Comparison of ENCODE assay signal across 31 cellular contexts in genomic region chr7:45701701-45702460, GRCh38.
DNase-seq lines count a peak whose midpoint lies in the region; ATAC-seq, FAIRE-seq and TF ChIP-seq lines count a peak whose summit lies in the region.
"Had no signal": no experiment of that assay in that cellular context is flagged by ENCODE, and none has a peak within 500 bp of the region (broad histone marks: within the 10 kb centered on the region; RNA-seq: fewer than 3 reads in every experiment).

No MANE protein-coding gene starts in this region.

- dilution Hi-C loops in IMR-90 (cut with HindIII; ENCODE audit: low sequenced_read_pairs, unreplicated experiment), result no loop called here

- H3K9me1 ChIP-seq in IMR-90 (ENCODE audit: insufficient read depth, low read length), result no peaks in the 10 kb centered on the region

- no peak overlapping the region; the same call in 1 of the 2 replicates for H3K14ac ChIP-seq in H9 (ENCODE audit: insufficient read depth, low read length)
- no peak overlapping the region for H3K14ac ChIP-seq in IMR-90 (replicated peaks; ENCODE audit: low read depth, low read length)

- H3K4me3 ChIP-seq in IMR-90 (ENCODE audit: insufficient read depth, low read depth, low read length) (no peak overlapping the region), HepG2 (replicated peaks in 1 of 3; ENCODE audit: insufficient read depth in 1 of 3, low read depth in 2 of 3, low read length in 3 of 3) (no peak overlapping the region), prostate gland (no peak overlapping the region)
- H3K4me3 ChIP-seq: BLaER1 treated with 17β-estradiol and CSF1 and Interleukin-3, amounts not matched to agents 10 nM and 100 nM; body of pancreas; dorsolateral prefrontal cortex; GM12878; HAP-1; heart right ventricle; mucosa of descending colon; sigmoid colon had no signal

- TF ChIP-seq RAD21 in IMR-90 (IDR thresholded peaks at IDR 0.05; ENCODE audit: low read length) (no peak), HepG2 (CRISPR knock-in tag; IDR thresholded peaks at IDR 0.05) (no peak)

- FAIRE-seq in HepG2 (lab: Jason Lieb, UNC), result no peak
- FAIRE-seq: frontal cortex, GM12878, kidney had no signal

- no peak overlapping the region for H3K4me2 ChIP-seq in H9 (ENCODE audit: insufficient read depth, insufficient read length, low read length)
- no peak overlapping the region for H3K4me2 ChIP-seq in IMR-90 (ENCODE audit: low read depth, low read length)
- H3K4me2 ChIP-seq in HepG2 (ENCODE audit: low read depth, low read length), result no peak overlapping the region
- H3K4me2 ChIP-seq: BLaER1 treated with 17β-estradiol and CSF1 and Interleukin-3, amounts not matched to agents 10 nM and 100 nM had no signal

- no peak overlapping the region for H3K4me3 Mint-ChIP-seq in H9
- H3K4me3 Mint-ChIP-seq: neural crest cell; stimulated activated effector memory CD8-positive, alpha-beta T cell treated with anti-CD3 and anti-CD28 coated beads, Interleukin-12 subunit alpha, Interleukin-12 subunit beta, amount 100 ng/mL, for 72 hours had no signal

- H3K36me3 ChIP-seq in IMR-90 (ENCODE audit: control insufficient read depth, insufficient read depth, low read length), result no peaks in the 10 kb centered on the region
- H3K36me3 ChIP-seq in HepG2 (replicated peaks in 1 of 2; ENCODE audit: control insufficient read depth in 1 of 2, insufficient read depth in 2 of 2, low read length in 2 of 2), result no peaks in the 10 kb centered on the region
- H3K36me3 ChIP-seq in prostate gland, result no peaks in the 10 kb centered on the region
- H3K36me3 ChIP-seq: BLaER1 treated with 17β-estradiol and CSF1 and Interleukin-3, amounts not matched to agents 10 nM and 100 nM; HAP-1; sigmoid colon; WERI-Rb-1 had no signal

- no peak overlapping the region for H3K23ac ChIP-seq in H9 (ENCODE audit: insufficient read length, low read depth, low read length)
- H3K23ac ChIP-seq in IMR-90 (ENCODE audit: low read depth, low read length), result no peak overlapping the region

- H3K56ac ChIP-seq in H9 (ENCODE audit: insufficient read length, low read depth, low read length) (no peak overlapping the region), IMR-90 (ENCODE audit: extremely low read depth, insufficient read depth, low read length) (no peak overlapping the region)

- no peaks in the 10 kb centered on the region for H3K23me2 ChIP-seq in H9 (ENCODE audit: insufficient read length, low read depth, low read length, poor library complexity, severe bottlenecking)

- H4K8ac ChIP-seq in H9 (replicated peaks; ENCODE audit: insufficient read length, low read depth, low read length), result no peak overlapping the region
- H4K8ac ChIP-seq in IMR-90 (ENCODE audit: low read depth in 2 of 2, low read length in 2 of 2), result no peak overlapping the region

- WGBS in H9 (ENCODE audit: extremely low coverage, insufficient read length, low lambda C conversion rate), result no CpG with 5 or more reads among the region's 18 CpGs
- WGBS in IMR-90 (ENCODE audit: extremely low coverage in 2 of 2, insufficient read length in 1 of 2), 2 experiments, result 58% methylated on average over 7 of the region's 18 CpGs; no CpG with 5 or more reads in 1 of the 2 experiments
- 72% methylated on average over 15 of the region's 18 CpGs for WGBS in HepG2 (ENCODE audit: low lambda C conversion rate)
- 77% methylated on average over 18 of the region's 18 CpGs for WGBS in prostate gland

- POLR2A ChIA-PET in IMR-90 (lab: Charles Lee; ENCODE audit: unreplicated experiment), result no interaction called here
- POLR2A ChIA-PET in HepG2 (lab: Yijun Ruan, JAX), result interaction anchor here (0.9 kb wide), 1 partner anchor 10 kb away, joined by 3 read pairs; no protein-coding TSS in a partner anchor

- H3K9me3 ChIP-seq in H9 (ENCODE audit: control insufficient read depth, low read depth, low read length), result no peaks in the 10 kb centered on the region
- no peaks in the 10 kb centered on the region for H3K9me3 ChIP-seq in IMR-90 (ENCODE audit: control insufficient read depth, insufficient read depth, low read length)
- H3K9me3 ChIP-seq in HepG2 (ENCODE audit: low read length), result no peaks in the 10 kb centered on the region
- no peaks in the 10 kb centered on the region for H3K9me3 ChIP-seq in prostate gland
- H3K9me3 ChIP-seq: BLaER1 treated with 17β-estradiol and CSF1 and Interleukin-3, amounts not matched to agents 10 nM and 100 nM; body of pancreas; HAP-1; heart right ventricle; mucosa of descending colon; sigmoid colon had no signal

- TF ChIP-seq CTCF in H9 (conservative IDR thresholded peaks at IDR 0.05) (no peak), IMR-90 (conservative IDR thresholded peaks at IDR 0.05; ENCODE audit: low read depth, low read length) (no peak), HepG2 (CRISPR knock-in tag; IDR thresholded peaks at IDR 0.05) (no peak), prostate gland (IDR thresholded peaks at IDR 0.05) (no peak)

- peaks cover 4 to 11% of the 10 kb centered on the region in 2 experiments; a peak in 2 of 4 replicates for H3K4me1 Mint-ChIP-seq in H9
- H3K4me1 Mint-ChIP-seq: stimulated activated effector memory CD8-positive, alpha-beta T cell treated with anti-CD3 and anti-CD28 coated beads, Interleukin-12 subunit alpha, Interleukin-12 subunit beta, amount 100 ng/mL, for 72 hours had no signal

- TF ChIP-seq POLR2A in IMR-90 (IDR thresholded peaks at IDR 0.05; ENCODE audit: low read depth, low read length) (no peak), HepG2 (IDR thresholded peaks at IDR 0.05; ENCODE audit: insufficient read depth in 1 of 2, low read depth in 2 of 2, low read length in 2 of 2) (no peak), prostate gland (IDR thresholded peaks at IDR 0.05) (no peak)

- no peak overlapping the region for H2BK12ac ChIP-seq in H9 (ENCODE audit: insufficient read length, low read depth, low read length)

- no peak overlapping the region for H2BK20ac ChIP-seq in H9 (ENCODE audit: low read depth, low read length, poor library complexity, severe bottlenecking)
- no peak overlapping the region for H2BK20ac ChIP-seq in IMR-90 (ENCODE audit: low read depth, low read length)

- no peak overlapping the region for H3T11ph ChIP-seq in H9 (ENCODE audit: low read length)

- H3K79me1 ChIP-seq in H9 (ENCODE audit: insufficient read depth, low read depth, low read length, poor library complexity, severe bottlenecking), result no peaks in the 10 kb centered on the region
- no peaks in the 10 kb centered on the region for H3K79me1 ChIP-seq in IMR-90 (ENCODE audit: low read depth in 1 of 2, low read length in 2 of 2)

- no peak overlapping the region for H2AK9ac ChIP-seq in IMR-90 (replicated peaks; ENCODE audit: low read depth, low read length, poor library complexity)

- H2BK5ac ChIP-seq in H9 (ENCODE audit: insufficient read length, low read length), result no peak overlapping the region
- no peak overlapping the region for H2BK5ac ChIP-seq in IMR-90 (ENCODE audit: low read depth, low read length, poor library complexity, severe bottlenecking)

- H3K18ac ChIP-seq in H9 (ENCODE audit: insufficient read length, low read depth, low read length) (peak overlapping the region; percentile 58), IMR-90 (ENCODE audit: low read depth, low read length) (no peak overlapping the region)

- H3K9me3 Mint-ChIP-seq in H9, result no peaks in the 10 kb centered on the region
- H3K9me3 Mint-ChIP-seq: neural crest cell; stimulated activated effector memory CD8-positive, alpha-beta T cell treated with anti-CD3 and anti-CD28 coated beads, Interleukin-12 subunit alpha, Interleukin-12 subunit beta, amount 100 ng/mL, for 72 hours had no signal

- DNase-seq in H9, result no peak
- DNase-seq in IMR-90, result no peak
- no peak for DNase-seq in HepG2 (ENCODE audit: low spot score)
- no peak for DNase-seq in prostate gland (ENCODE audit: low spot score)
- DNase-seq in C1 segment of cervical spinal cord (lab: John Stamatoyannopoulos, UW), result no peak
- DNase-seq in stimulated activated CD4-positive, alpha-beta T cell treated with anti-CD3 and anti-CD28 coated beads, Interleukin-4, amount 100 ng/mL, for 4 hours, result no peak
- DNase-seq: activated CD4-positive, alpha-beta T cell treated with anti-CD3 and anti-CD28 coated beads, Interleukin-2, amount 50 U/mL, for 1 hour; activated naive CD4-positive, alpha-beta T cell treated with anti-CD3 and anti-CD28 coated beads, Interleukin-2, amount 50 U/mL, for 16 hours; cerebellar nuclear complex; DMS153; heart right ventricle; kidney; MV-4-11; NCI-H146; NCI-H345; SHP77; sigmoid colon; stimulated activated CD4-positive, alpha-beta T cell treated with anti-CD3 and anti-CD28 coated beads, Interleukin-15, amount 100 ng/mL, for 24 hours; trophoblast cell; WERI-Rb-1 had no signal

- no peaks in the 10 kb centered on the region for H3K27me3 ChIP-seq in H9 (ENCODE audit: insufficient read depth, low read length)
- H3K27me3 ChIP-seq in IMR-90 (ENCODE audit: control insufficient read depth, insufficient read depth, low read length), result peaks cover 19% of the 10 kb centered on the region
- H3K27me3 ChIP-seq in HepG2 (ENCODE audit: control insufficient read depth in 1 of 2, insufficient read depth in 2 of 2, low read length in 2 of 2), result peaks cover 4% of the 10 kb centered on the region in 2 experiments; a peak in 2 of 5 replicates
- no peaks in the 10 kb centered on the region for H3K27me3 ChIP-seq in prostate gland (replicated peaks; ENCODE audit: insufficient read depth)
- H3K27me3 ChIP-seq: BLaER1 treated with 17β-estradiol and CSF1 and Interleukin-3, amounts not matched to agents 10 nM and 100 nM; body of pancreas; dorsolateral prefrontal cortex; heart right ventricle had no signal

- H3K27ac ChIP-seq in H9 (ENCODE audit: insufficient read length, low read depth, low read length), result no peak overlapping the region
- H3K27ac ChIP-seq in IMR-90 (ENCODE audit: insufficient read depth, low read length), result no peak overlapping the region
- H3K27ac ChIP-seq in HepG2 (ENCODE audit: extremely low read length, insufficient read depth, low read length), result no peak overlapping the region
- peak overlapping the region; percentile 18 to 47 for H3K27ac ChIP-seq in prostate gland
- H3K27ac ChIP-seq: BLaER1 treated with 17β-estradiol and CSF1 and Interleukin-3, amounts not matched to agents 10 nM and 100 nM; body of pancreas; heart right ventricle; sigmoid colon; WERI-Rb-1 had no signal

- intact Hi-C loops in IMR-90 (cut with micrococcal nuclease), result no loop called here
- intact Hi-C loops in HepG2 (cut with micrococcal nuclease; ENCODE audit: unreplicated experiment), result no loop called here
- intact Hi-C loops in prostate gland (cut with DNase I), result no loop called here

- peak overlapping the region in 1 of 3 experiments; percentile 89; a peak in 2 of 7 replicates for H3K27ac Mint-ChIP-seq in H9
- H3K27ac Mint-ChIP-seq: stimulated activated effector memory CD8-positive, alpha-beta T cell treated with anti-CD3 and anti-CD28 coated beads, Interleukin-12 subunit alpha, Interleukin-12 subunit beta, amount 100 ng/mL, for 72 hours had no signal

- no peak overlapping the region for H4K5ac ChIP-seq in H9 (ENCODE audit: insufficient read length, low read depth, low read length)
- no peak overlapping the region for H4K5ac ChIP-seq in IMR-90 (ENCODE audit: low read depth, low read length)

- H4K20me1 ChIP-seq in H9 (ENCODE audit: control insufficient read depth, insufficient read depth, insufficient read length) (peaks cover 2% of the 10 kb centered on the region), IMR-90 (ENCODE audit: insufficient read depth, low read length) (no peaks in the 10 kb centered on the region), HepG2 (ENCODE audit: insufficient read depth, low read length) (no peaks in the 10 kb centered on the region)
- H4K20me1 ChIP-seq: BLaER1 treated with 17β-estradiol and CSF1 and Interleukin-3, amounts not matched to agents 10 nM and 100 nM had no signal

- BruUV-seq in IMR-90 (replicated peaks; lab: Mats Ljungman, UMichigan) (no TSS peak), HepG2 (replicated peaks; lab: Mats Ljungman, UMichigan) (no TSS peak)

- H3K79me2 ChIP-seq in H9 (ENCODE audit: insufficient read depth, low read length) (no peaks in the 10 kb centered on the region), HepG2 (ENCODE audit: insufficient read depth, low read length) (no peaks in the 10 kb centered on the region)

- H3K4me1 ChIP-seq in H9 (ENCODE audit: insufficient read depth, low read length) (no peaks in the 10 kb centered on the region), IMR-90 (ENCODE audit: control insufficient read depth, insufficient read depth, low read length) (peaks cover 2% of the 10 kb centered on the region; the same call in 1 of the 2 replicates), HepG2 (ENCODE audit: insufficient read depth, low read length) (peaks cover 11% of the 10 kb centered on the region; the same call in 1 of the 2 replicates), prostate gland (replicated peaks) (no peaks in the 10 kb centered on the region)
- H3K4me1 ChIP-seq: body of pancreas, HAP-1, sigmoid colon had no signal

- H3K36me3 Mint-ChIP-seq in H9 (ENCODE audit: insufficient read depth in 1 of 3, low read depth in 3 of 3), result peaks cover 8 to 14% (median 9%) of the 10 kb centered on the region in 3 experiments; a peak in 6 of 7 replicates
- H3K36me3 Mint-ChIP-seq: stimulated activated effector memory CD8-positive, alpha-beta T cell treated with anti-CD3 and anti-CD28 coated beads, Interleukin-12 subunit alpha, Interleukin-12 subunit beta, amount 100 ng/mL, for 72 hours had no signal

- no peak overlapping the region for H3K4ac ChIP-seq in H9 (ENCODE audit: low read depth, low read length)
- no peak overlapping the region for H3K4ac ChIP-seq in IMR-90 (ENCODE audit: low read depth, low read length)

- H2AFZ ChIP-seq in H9 (ENCODE audit: low read length) (no peak overlapping the region), IMR-90 (replicated peaks; ENCODE audit: low read length, poor library complexity) (peak overlapping the region; percentile 9), HepG2 (ENCODE audit: low read length) (no peak overlapping the region)

- H4K91ac ChIP-seq in H9 (ENCODE audit: insufficient read length, low read depth, low read length), result peak overlapping the region; percentile 71
- no peak overlapping the region for H4K91ac ChIP-seq in IMR-90 (ENCODE audit: insufficient read depth, low read depth, low read length)

- ATAC-seq in IMR-90 (ENCODE audit: low read depth), result no peak
- peak; percentile 55 for ATAC-seq in HepG2
- ATAC-seq in HG03175 (IDR thresholded peaks at IDR 0.05; ENCODE audit: unreplicated experiment), result no peak
- ATAC-seq in GM19035 (IDR thresholded peaks at IDR 0.05; ENCODE audit: unreplicated experiment), result no peak
- ATAC-seq: body of pancreas, GM12878, heart right ventricle, mucosa of descending colon had no signal

- no peaks in the 10 kb centered on the region; the same call in 1 of the 2 replicates for H3K27me3 Mint-ChIP-seq in H9 (ENCODE audit: low read depth)

- no peak overlapping the region for H2BK15ac ChIP-seq in H9 (ENCODE audit: low read depth, low read length)
- no peak overlapping the region for H2BK15ac ChIP-seq in IMR-90 (ENCODE audit: low read depth, low read length)

- TF ChIP-seq EP300 in HepG2 (IDR thresholded peaks at IDR 0.05; ENCODE audit: low read depth in 2 of 2, low read length in 2 of 2) (no peak), HepG2 (CRISPR knock-in tag; IDR thresholded peaks at IDR 0.05; ENCODE audit: borderline replicate concordance) (no peak)

- in situ Hi-C loops in IMR-90 (cut with MboI; ENCODE audit: low sequenced_read_pairs), result no loop called here
- in situ Hi-C loops in HepG2 (cut with HindIII; ENCODE audit: extremely low pct_ligation_motif_present, low pct_unique_long_range_greater_than_20kb), result no loop called here

- H2BK120ac ChIP-seq in H9 (ENCODE audit: low read depth, low read length, poor library complexity, severe bottlenecking) (no peak overlapping the region), IMR-90 (ENCODE audit: low read depth, low read length) (no peak overlapping the region)

- H3K9ac ChIP-seq in H9 (ENCODE audit: extremely low read depth, insufficient read length, low read length) (no peak overlapping the region), IMR-90 (ENCODE audit: low read depth, low read length) (no peak overlapping the region), HepG2 (ENCODE audit: insufficient read depth, low read depth, low read length) (no peak overlapping the region)
- H3K9ac ChIP-seq: BLaER1 treated with 17β-estradiol and CSF1 and Interleukin-3, amounts not matched to agents 10 nM and 100 nM had no signal

- H2AK5ac ChIP-seq in H9 (ENCODE audit: insufficient read length, low read length) (no peak overlapping the region), IMR-90 (ENCODE audit: low read depth, low read length) (no peak overlapping the region)

- CTCF ChIA-PET in IMR-90 (lab: Yijun Ruan, JAX), result no interaction called here
- CTCF ChIA-PET in HepG2 (lab: Yijun Ruan, JAX; ENCODE audit: low intra/inter-chr PET ratio, low total read pairs), result no interaction called here

Comparison
In these comparisons a context has a peak if more than half of its experiments do, and no peak if none do; other contexts are left out.
1. H3K27ac ChIP-seq: peak in prostate gland (2 of 2); none in H9 (single experiment), IMR-90 (single experiment) and HepG2 (single experiment).